ENCODE assay signal across 17 cellular contexts in the genomic region with DNA sequence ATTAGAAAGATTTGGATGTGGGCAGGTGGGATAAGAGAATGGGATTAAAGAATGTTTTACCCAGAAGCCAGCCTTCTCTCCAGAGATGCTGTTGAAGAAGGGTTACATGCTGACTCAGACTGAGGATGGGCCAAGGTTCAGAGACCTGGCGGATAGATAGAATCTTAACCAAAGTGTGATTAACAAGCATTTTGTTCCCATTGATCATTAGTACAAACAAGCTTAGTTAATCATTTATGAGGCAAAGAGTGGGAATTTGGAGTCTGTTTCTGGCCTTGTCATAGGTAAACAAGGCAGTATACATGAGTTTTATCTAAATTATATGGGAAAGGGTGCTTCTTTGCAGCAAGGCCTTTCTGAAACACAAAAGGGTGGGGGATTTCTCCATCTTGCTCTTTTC.
"Had no signal": no experiment of that assay in that cellular context is flagged by ENCODE, and none has a peak within 500 bp of the region (broad histone marks: within the 10 kb centered on the region; RNA-seq: fewer than 3 reads in every experiment).

No MANE protein-coding gene starts in this region.

- H3K27me3 Mint-ChIP-seq: activated CD4-positive, alpha-beta memory T cell treated with anti-CD3 and anti-CD28 coated beads for 36 hours; activated CD8-positive, alpha-beta memory T cell treated with anti-CD3 and anti-CD28 coated beads, Interleukin-2, amount 10 ng/mL, durations not matched to agents 7 days and 5 days had no signal

- ATAC-seq: activated CD8-positive, alpha-beta memory T cell treated with anti-CD3 and anti-CD28 coated beads, Interleukin-2, amount 10 ng/mL, durations not matched to agents 7 days and 5 days; lower lobe of right lung; upper lobe of right lung had no signal

- H3K27me3 ChIP-seq: esophagus squamous epithelium, sigmoid colon, upper lobe of right lung had no signal

- H3K27ac ChIP-seq: esophagus squamous epithelium, lower lobe of right lung, sigmoid colon, thoracic aorta, upper lobe of right lung had no signal

- DNase-seq: activated CD4-positive, alpha-beta memory T cell treated with anti-CD3 and anti-CD28 coated beads for 36 hours; activated CD8-positive, alpha-beta memory T cell treated with anti-CD3 and anti-CD28 coated beads, Interleukin-2, amount 10 ng/mL, durations not matched to agents 7 days and 5 days; activated naive CD4-positive, alpha-beta T cell treated with anti-CD3 and anti-CD28 coated beads, Interleukin-2, amount 10 ng/mL, durations not matched to agents 7 days and 5 days; activated T-cell treated with anti-CD3 and anti-CD28 coated beads, Interleukin-2, amount 50 U/mL, for 1 hour; esophagus squamous epithelium; foreskin fibroblast; glutamatergic neuron; lower lobe of right lung; sigmoid colon; stimulated activated CD4-positive, alpha-beta T cell treated with anti-CD3 and anti-CD28 coated beads, Interleukin-12 subunit alpha, Interleukin-12 subunit beta, amount 100 ng/mL, for 4 hours; stimulated activated CD4-positive, alpha-beta T cell treated with anti-CD3 and anti-CD28 coated beads, Interleukin-2, amount 100 ng/mL, for 24 hours; T-helper 1 cell; T1000; upper lobe of right lung had no signal

- H3K4me1 Mint-ChIP-seq: activated CD8-positive, alpha-beta memory T cell treated with anti-CD3 and anti-CD28 coated beads, Interleukin-2, amount 10 ng/mL, durations not matched to agents 7 days and 5 days; activated naive CD4-positive, alpha-beta T cell treated with anti-CD3 and anti-CD28 coated beads, Interleukin-2, amount 10 ng/mL, durations not matched to agents 7 days and 5 days had no signal

- H3K9me3 Mint-ChIP-seq: activated CD4-positive, alpha-beta memory T cell treated with anti-CD3 and anti-CD28 coated beads for 36 hours; activated naive CD4-positive, alpha-beta T cell treated with anti-CD3 and anti-CD28 coated beads, Interleukin-2, amount 10 ng/mL, durations not matched to agents 7 days and 5 days; activated T-helper 2 cell treated with anti-CD3 and anti-CD28 coated beads, Interferon-gamma antibody, Interleukin-2, Interleukin-4, amounts not matched to agents 10 μg/mL and 5 μg/mL and 100 μg/mL, durations not matched to agents 14 hours and 24 hours and 36 hours had no signal

- H3K36me3 Mint-ChIP-seq: activated CD4-positive, alpha-beta memory T cell treated with anti-CD3 and anti-CD28 coated beads for 36 hours; activated naive CD4-positive, alpha-beta T cell treated with anti-CD3 and anti-CD28 coated beads, Interleukin-2, amount 10 ng/mL, durations not matched to agents 7 days and 5 days had no signal

- H3K4me3 ChIP-seq: esophagus squamous epithelium, lower lobe of right lung, sigmoid colon, thoracic aorta, upper lobe of right lung had no signal

- H3K27ac Mint-ChIP-seq: activated CD4-positive, alpha-beta memory T cell treated with anti-CD3 and anti-CD28 coated beads for 36 hours; activated CD8-positive, alpha-beta memory T cell treated with anti-CD3 and anti-CD28 coated beads, Interleukin-2, amount 10 ng/mL, durations not matched to agents 7 days and 5 days; activated naive CD4-positive, alpha-beta T cell treated with anti-CD3 and anti-CD28 coated beads, Interleukin-2, amount 10 ng/mL, durations not matched to agents 7 days and 5 days; activated T-helper 2 cell treated with anti-CD3 and anti-CD28 coated beads, Interferon-gamma antibody, Interleukin-2, Interleukin-4, amounts not matched to agents 10 μg/mL and 5 μg/mL and 100 μg/mL, durations not matched to agents 14 hours and 24 hours and 36 hours had no signal

- H3K36me3 ChIP-seq: esophagus squamous epithelium, lower lobe of right lung, sigmoid colon, thoracic aorta, upper lobe of right lung had no signal

- H3K4me3 Mint-ChIP-seq: activated CD4-positive, alpha-beta memory T cell treated with anti-CD3 and anti-CD28 coated beads for 36 hours; activated CD8-positive, alpha-beta memory T cell treated with anti-CD3 and anti-CD28 coated beads, Interleukin-2, amount 10 ng/mL, durations not matched to agents 7 days and 5 days; activated naive CD4-positive, alpha-beta T cell treated with anti-CD3 and anti-CD28 coated beads, Interleukin-2, amount 10 ng/mL, durations not matched to agents 7 days and 5 days had no signal

- FAIRE-seq: colon had no signal

- H3K9me3 ChIP-seq: esophagus squamous epithelium, lower lobe of right lung, sigmoid colon, thoracic aorta, upper lobe of right lung had no signal

- H3K4me1 ChIP-seq: esophagus squamous epithelium, lower lobe of right lung, sigmoid colon, upper lobe of right lung had no signal
